15 cellular contexts compared by ENCODE assay signal in genomic region chr10:53664620-53665019, GRCh38.
A peak's percentile ranks its signal among the peaks of the same experiment; 100 is the strongest.
DNase-seq lines count a peak whose midpoint lies in the region; ATAC-seq and TF ChIP-seq lines count a peak whose summit lies in the region.
"Had no signal": no experiment of that assay in that cellular context is flagged by ENCODE, and none has a peak within 500 bp of the region (broad histone marks: within the 10 kb centered on the region; RNA-seq: fewer than 3 reads in every experiment).

No MANE protein-coding gene starts in this region.

- H3K9me3 ChIP-seq in parathyroid adenoma (ENCODE audit: control insufficient read depth, low read length) (no peaks in the 10 kb centered on the region), gastrocnemius medialis (no peaks in the 10 kb centered on the region)
- H3K9me3 ChIP-seq: neutrophil had no signal

- 0 out of 2 replicates have a peak, but pooled peaks cover 5% of the 10 kb centered on the region for H3F3A ChIP-seq in GM23338 (replicated peaks; ENCODE audit: low read depth)

- H3K36me3 Mint-ChIP-seq in GM23338 (ENCODE audit: low read depth), result peaks cover 38% of the 10 kb centered on the region

- no peaks in the 10 kb centered on the region for H3K79me2 ChIP-seq in GM23338 (replicated peaks; ENCODE audit: insufficient read depth)
- H3K79me2 ChIP-seq in parathyroid adenoma, result no peaks in the 10 kb centered on the region

- H3K4me2 ChIP-seq in GM23338, result no peak overlapping the region
- H3K4me2 ChIP-seq in parathyroid adenoma (ENCODE audit: low read length), result no peak overlapping the region

- no peak overlapping the region for H3K9ac ChIP-seq in parathyroid adenoma

- H3K36me3 ChIP-seq in GM23338 (ENCODE audit: insufficient read depth), result no peaks in the 10 kb centered on the region
- H3K36me3 ChIP-seq in parathyroid adenoma (ENCODE audit: control insufficient read depth, insufficient read depth, low read length), result no peaks in the 10 kb centered on the region
- no peaks in the 10 kb centered on the region for H3K36me3 ChIP-seq in gastrocnemius medialis
- H3K36me3 ChIP-seq: neutrophil had no signal

- H3K4me3 Mint-ChIP-seq in GM23338, result no peak overlapping the region

- TF ChIP-seq CTCF in GM23338 (conservative IDR thresholded peaks at IDR 0.05; ENCODE audit: low read depth in 2 of 2) (no peak), epithelial cell of esophagus (IDR thresholded peaks at IDR 0.05; ENCODE audit: insufficient read depth, low read depth, low read length, missing control alignments) (no peak), parathyroid adenoma (IDR thresholded peaks at IDR 0.05) (no peak), gastrocnemius medialis (IDR thresholded peaks at IDR 0.05 in 4 of 5, conservative IDR thresholded peaks at IDR 0.05 in 1 of 5) (no peak)

- H3K4me3 ChIP-seq in GM23338, result no peak overlapping the region
- no peak overlapping the region for H3K4me3 ChIP-seq in epithelial cell of esophagus (ENCODE audit: low read length)
- no peak overlapping the region for H3K4me3 ChIP-seq in parathyroid adenoma (ENCODE audit: low read depth, low read length)
- no peak overlapping the region for H3K4me3 ChIP-seq in gastrocnemius medialis

- H2AFZ ChIP-seq in GM23338 (peak overlapping the region; percentile 90; the same call in 1 of the 2 replicates), parathyroid adenoma (peak overlapping the region; percentile 40)

- intact Hi-C loops in gastrocnemius medialis (cut with DNase I; ENCODE audit: low total_unique reads) (no loop called here), sciatic nerve (cut with DNase I) (no loop called here)

- DNase-seq in GM23338 (ENCODE audit: low spot score) (no peak), NCI-H748 treated with DMSO at 0.1 percent for 48 hours (lab: John Stamatoyannopoulos, UW) (peak; percentile 13), epithelial cell of esophagus (ENCODE audit: low read depth) (peak; percentile 65), HK-2 (ENCODE audit: unreplicated experiment) (no peak), gastrocnemius medialis (no peak), sciatic nerve (ENCODE audit: low spot score) (no peak)
- no peak for DNase-seq in activated naive CD4-positive, alpha-beta T cell treated with Interleukin-2 at 50 U/mL for 16 hours
- DNase-seq: activated CD4-positive, alpha-beta T cell treated with anti-CD3 and anti-CD28 coated beads, Interleukin-2, amount 50 U/mL, for 1 hour; activated effector memory CD4-positive, alpha-beta T cell treated with anti-CD3 and anti-CD28 coated beads, Interleukin-2, amount 50 U/mL, for 16 hours; AML-193; cerebellar nuclear complex; NCI-H2029 treated with DMSO at 0.1 percent for 48 hours had no signal

- H4K20me1 ChIP-seq in GM23338 (replicated peaks; ENCODE audit: insufficient read depth), result no peaks in the 10 kb centered on the region

- H3K27me3 ChIP-seq in GM23338 (ENCODE audit: insufficient read depth) (no peaks in the 10 kb centered on the region), parathyroid adenoma (ENCODE audit: control insufficient read depth, insufficient read depth, low read length) (no peaks in the 10 kb centered on the region), gastrocnemius medialis (no peaks in the 10 kb centered on the region)
- H3K27me3 ChIP-seq: neutrophil had no signal

- H3K27ac ChIP-seq in GM23338 (ENCODE audit: low read depth), result peak overlapping the region; percentile 42; the same call in 1 of the 2 replicates
- no peak overlapping the region for H3K27ac ChIP-seq in parathyroid adenoma
- no peak overlapping the region for H3K27ac ChIP-seq in gastrocnemius medialis
- H3K27ac ChIP-seq: neutrophil had no signal

- TF ChIP-seq POLR2A in gastrocnemius medialis (IDR thresholded peaks at IDR 0.05), result no peak

- ATAC-seq in GM23338 (no peak), gastrocnemius medialis (no peak), sciatic nerve (no peak)
- ATAC-seq: left lobe of liver had no signal

- H3K4me1 Mint-ChIP-seq in GM23338, result peaks cover 2% of the 10 kb centered on the region

- peaks cover 31% of the 10 kb centered on the region for H3K9me3 Mint-ChIP-seq in GM23338

- H3K9me2 ChIP-seq in GM23338 (ENCODE audit: insufficient read depth), result no peaks in the 10 kb centered on the region; the same call in 1 of the 2 replicates

- no peak overlapping the region for H3K27ac Mint-ChIP-seq in GM23338

- H3K27me3 Mint-ChIP-seq in GM23338 (ENCODE audit: insufficient read depth, low read depth, poor library complexity), result peaks cover 3% of the 10 kb centered on the region

- in situ Hi-C loops in gastrocnemius medialis (cut with MboI; ENCODE audit: low sequenced_read_pairs in 4 of 4), result no loop called here

- no peaks in the 10 kb centered on the region for H3K4me1 ChIP-seq in GM23338 (ENCODE audit: insufficient read depth)
- no peaks in the 10 kb centered on the region for H3K4me1 ChIP-seq in parathyroid adenoma
- no peaks in the 10 kb centered on the region for H3K4me1 ChIP-seq in gastrocnemius medialis

TF ChIP-seq in GM23338, 12 proteins besides CTCF, POLR2A, EP300 and RAD21 (continues in another document):
- no peak for TF ChIP-seq POLR2AphosphoS5 (IDR thresholded peaks at IDR 0.05; ENCODE audit: low read depth)
- no peak for TF ChIP-seq STAT1 (IDR thresholded peaks at IDR 0.05; ENCODE audit: unreplicated experiment)
- no peak for TF ChIP-seq ETS1 (IDR thresholded peaks at IDR 0.05)
- no peak for TF ChIP-seq EZH2 (IDR thresholded peaks at IDR 0.05; ENCODE audit: low read depth, unreplicated experiment)
- TF ChIP-seq JUNB (IDR thresholded peaks at IDR 0.05; ENCODE audit: unreplicated experiment), result no peak
- no peak for TF ChIP-seq REST (IDR thresholded peaks at IDR 0.05; ENCODE audit: unreplicated experiment)
- no peak for TF ChIP-seq EZH2phosphoT487 (IDR thresholded peaks at IDR 0.05; ENCODE audit: unreplicated experiment)
- no peak for TF ChIP-seq NANOG (IDR thresholded peaks at IDR 0.05; ENCODE audit: borderline replicate concordance)
- TF ChIP-seq CREB1 (CRISPR knock-in tag; IDR thresholded peaks at IDR 0.05; ENCODE audit: low read depth), result no peak
- TF ChIP-seq ZNF331 (CRISPR knock-in tag; IDR thresholded peaks at IDR 0.05; ENCODE audit: low read depth), result no peak

Comparison
In these comparisons a context has a peak if more than half of its experiments do, and no peak if none do; other contexts are left out.
1. DNase-seq: peak in NCI-H748 treated with DMSO at 0.1 percent for 48 hours (single experiment) and epithelial cell of esophagus (single experiment); none in GM23338 (single experiment), HK-2 (single experiment), activated naive CD4-positive, alpha-beta T cell treated with Interleukin-2 at 50 U/mL for 16 hours (single experiment), gastrocnemius medialis (0 of 2) and sciatic nerve (single experiment).